Comparison of ENCODE assay signal across 8 cellular contexts in genomic region chr3:159322322-159322939, GRCh38.
DNase-seq lines count a peak whose midpoint lies in the region; ATAC-seq, FAIRE-seq and TF ChIP-seq lines count a peak whose summit lies in the region.

No MANE protein-coding gene starts in this region.

- H3K27me3 Mint-ChIP-seq in activated naive CD8-positive, alpha-beta T cell treated with anti-CD3 and anti-CD28 coated beads, Interleukin-2, amount 50 U/mL, for 24 hours = no peaks in the 10 kb centered on the region

- no peak for FAIRE-seq in keratinocyte (lab: Jason Lieb, UNC)

- H3K9me2 ChIP-seq in DOHH2 (replicated peaks; ENCODE audit: control insufficient read depth, low read length) = no peaks in the 10 kb centered on the region

- H3K27ac ChIP-seq in DOHH2 (ENCODE audit: low read depth, low read length) (no peak overlapping the region), keratinocyte (ENCODE audit: control insufficient read depth, insufficient read depth, low read length) (no peak overlapping the region), sigmoid colon (no peak overlapping the region)

- no peak overlapping the region for H2AFZ ChIP-seq in keratinocyte (ENCODE audit: control insufficient read depth, low read length)

- TF ChIP-seq EP300 in sigmoid colon (IDR thresholded peaks at IDR 0.05) = no peak

- H3K4me3 Mint-ChIP-seq in activated naive CD8-positive, alpha-beta T cell treated with anti-CD3 and anti-CD28 coated beads, Interleukin-2, amount 50 U/mL, for 24 hours = no peak overlapping the region

- H3K4me3 ChIP-seq in DOHH2 (ENCODE audit: low read length) (no peak overlapping the region), keratinocyte (ENCODE audit: control insufficient read depth in 2 of 3, extremely low read depth in 1 of 3, insufficient read depth in 2 of 3, low read depth in 1 of 3, low read length in 3 of 3) (no peak overlapping the region), sigmoid colon (no peak overlapping the region)

- H3K9me3 ChIP-seq in DOHH2 (ENCODE audit: control insufficient read depth, insufficient read depth, low read length) = no peaks in the 10 kb centered on the region
- H3K9me3 ChIP-seq in keratinocyte (ENCODE audit: control insufficient read depth, low read depth, low read length) = no peaks in the 10 kb centered on the region
- no peaks in the 10 kb centered on the region for H3K9me3 ChIP-seq in sigmoid colon

- H3K27ac Mint-ChIP-seq in activated naive CD8-positive, alpha-beta T cell treated with anti-CD3 and anti-CD28 coated beads, Interleukin-2, amount 50 U/mL, for 24 hours = no peak overlapping the region

- peak; percentile 95 for TF ChIP-seq CTCF in DOHH2 (IDR thresholded peaks at IDR 0.05; ENCODE audit: low read depth, low read length, poor library complexity, severe bottlenecking)
- peak; percentile 70 to 82 (median 74) for TF ChIP-seq CTCF in keratinocyte (optimal IDR thresholded peaks at IDR 0.05 in 1 of 3, IDR thresholded peaks at IDR 0.05 in 1 of 3, conservative IDR thresholded peaks at IDR 0.05 in 1 of 3; ENCODE audit: extremely low read depth in 1 of 3, insufficient read depth in 2 of 3, low read length in 3 of 3)
- peak in 2 of 4 experiments; percentile 24 to 48 for TF ChIP-seq CTCF in sigmoid colon (IDR thresholded peaks at IDR 0.05)

- H3K36me3 ChIP-seq in DOHH2 (ENCODE audit: control insufficient read depth, low read length) (no peaks in the 10 kb centered on the region), keratinocyte (ENCODE audit: control insufficient read depth in 2 of 2, extremely low read depth in 1 of 2, insufficient read depth in 2 of 2, low read length in 2 of 2) (no peaks in the 10 kb centered on the region), sigmoid colon (no peaks in the 10 kb centered on the region)

- no peak overlapping the region for H3K9ac ChIP-seq in keratinocyte (ENCODE audit: control insufficient read depth, extremely low read depth, insufficient read depth, low read length)

- dilution Hi-C loops in keratinocyte (cut with MboI; ENCODE audit: extremely low pct_ligation_motif_present, low sequenced_read_pairs) = no loop called here

- H3K79me2 ChIP-seq in DOHH2 (ENCODE audit: control insufficient read depth, low read length) (no peaks in the 10 kb centered on the region), keratinocyte (ENCODE audit: control insufficient read depth, insufficient read depth, low read length) (no peaks in the 10 kb centered on the region)

- H3K4me1 Mint-ChIP-seq in activated naive CD8-positive, alpha-beta T cell treated with anti-CD3 and anti-CD28 coated beads, Interleukin-2, amount 50 U/mL, for 24 hours = no peaks in the 10 kb centered on the region

- peak; percentile 64 for ATAC-seq in GM19328 (IDR thresholded peaks at IDR 0.05; ENCODE audit: unreplicated experiment)
- no peak for ATAC-seq in activated naive CD8-positive, alpha-beta T cell treated with anti-CD3 and anti-CD28 coated beads, Interleukin-2, amount 50 U/mL, for 24 hours

- no peaks in the 10 kb centered on the region for H3F3A ChIP-seq in DOHH2 (ENCODE audit: control insufficient read depth, insufficient read depth)

- TF ChIP-seq POLR2A in sigmoid colon (IDR thresholded peaks at IDR 0.05) = no peak

- no peaks in the 10 kb centered on the region for H3K9me1 ChIP-seq in keratinocyte (ENCODE audit: control insufficient read depth, extremely low read depth, insufficient read depth, low read length)

- intact Hi-C loops in sigmoid colon (cut with DNase I) = no loop called here

- H3K9me3 Mint-ChIP-seq in activated naive CD8-positive, alpha-beta T cell treated with anti-CD3 and anti-CD28 coated beads, Interleukin-2, amount 50 U/mL, for 24 hours = no peaks in the 10 kb centered on the region

- H3K36me3 Mint-ChIP-seq in activated naive CD8-positive, alpha-beta T cell treated with anti-CD3 and anti-CD28 coated beads, Interleukin-2, amount 50 U/mL, for 24 hours (ENCODE audit: low read depth) = no peaks in the 10 kb centered on the region

- WGBS in sigmoid colon, 2 donors = 36 to 49% methylated on average over 8 of the region's 8 CpGs

- no peaks in the 10 kb centered on the region for H3K4me1 ChIP-seq in DOHH2 (ENCODE audit: control insufficient read depth, low read length)
- H3K4me1 ChIP-seq in keratinocyte (ENCODE audit: control insufficient read depth, extremely low read depth, insufficient read depth, low read length) = no peaks in the 10 kb centered on the region
- H3K4me1 ChIP-seq in sigmoid colon = no peaks in the 10 kb centered on the region

- H3K27me3 ChIP-seq in DOHH2 (ENCODE audit: control insufficient read depth, low read length) (no peaks in the 10 kb centered on the region), keratinocyte (ENCODE audit: control insufficient read depth, extremely low read depth, insufficient read depth, low read length) (no peaks in the 10 kb centered on the region), sigmoid colon (no peaks in the 10 kb centered on the region)

- H4K20me1 ChIP-seq in DOHH2 (ENCODE audit: control insufficient read depth, insufficient read depth, low read depth, low read length) (no peaks in the 10 kb centered on the region), keratinocyte (ENCODE audit: control insufficient read depth, extremely low read depth, insufficient read depth, low read length) (no peaks in the 10 kb centered on the region)

- no peak overlapping the region for H3K4me2 ChIP-seq in DOHH2 (ENCODE audit: low read length)
- H3K4me2 ChIP-seq in keratinocyte (ENCODE audit: control insufficient read depth, extremely low read depth, insufficient read depth, low read depth, low read length) = no peak overlapping the region

- DNase-seq in HT-29 (ENCODE audit: low spot score) (peak; percentile 31), keratinocyte (ENCODE audit: low read depth, low spot score) (no peak), NCI-H774 (lab: John Stamatoyannopoulos, UW) (no peak), sigmoid colon (no peak), NCI-H1417 (lab: John Stamatoyannopoulos, UW) (no peak)
- peak; percentile 25 for DNase-seq in activated naive CD8-positive, alpha-beta T cell treated with anti-CD3 and anti-CD28 coated beads, Interleukin-2, amount 50 U/mL, for 24 hours

Comparison
In these comparisons a context has a peak if more than half of its experiments do, and no peak if none do; other contexts are left out.
1. DNase-seq: peak in HT-29 (single experiment) and activated naive CD8-positive, alpha-beta T cell treated with anti-CD3 and anti-CD28 coated beads, Interleukin-2, amount 50 U/mL, for 24 hours (single experiment); none in keratinocyte (single experiment), NCI-H774 (single experiment), sigmoid colon (single experiment) and NCI-H1417 (0 of 3).